Comparison of ENCODE assay signal across 28 cellular contexts in the genomic region with DNA sequence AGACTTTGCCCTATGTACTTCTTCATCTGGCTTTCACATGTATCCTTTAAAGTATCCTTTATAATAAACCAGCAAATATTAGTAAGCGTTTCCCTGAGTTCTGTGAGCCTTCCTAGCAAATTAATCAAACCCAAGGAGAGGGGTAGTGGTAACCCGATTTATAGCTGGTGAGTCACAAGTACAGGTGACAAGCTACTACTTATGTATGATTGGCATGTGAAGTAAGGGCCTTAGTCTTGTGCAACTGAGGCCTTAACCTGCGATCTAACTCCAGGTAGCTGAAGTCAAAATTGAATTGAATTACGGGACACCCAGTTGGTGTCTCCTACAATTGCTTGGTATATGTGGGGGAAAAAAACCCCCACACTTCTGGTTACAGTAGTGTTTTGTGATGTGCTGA. TPM values are rescaled to one million over a fixed set of nuclear protein-coding genes. Genes with fewer than 3 reads are reported as not detected.
DNase-seq lines count a peak whose midpoint lies in the region; ATAC-seq and TF ChIP-seq lines count a peak whose summit lies in the region.
"Had no signal": no experiment of that assay in that cellular context is flagged by ENCODE, and none has a peak within 500 bp of the region (broad histone marks: within the 10 kb centered on the region; RNA-seq: fewer than 3 reads in every experiment).

No MANE protein-coding gene starts in this region.

- H3K4me2 ChIP-seq in GM23338: no peak overlapping the region
- H3K4me2 ChIP-seq: BLaER1, SK-N-SH had no signal

- H3K4me1 ChIP-seq in GM23338 (ENCODE audit: insufficient read depth): no peaks in the 10 kb centered on the region; the same call in 1 of the 2 replicates
- peaks cover 4% of the 10 kb centered on the region; the same call in 1 of the 2 replicates for H3K4me1 ChIP-seq in HUES64 (ENCODE audit: insufficient read depth, low read length)
- H3K4me1 ChIP-seq: BLaER1 had no signal

- H3K27ac Mint-ChIP-seq in GM23338: no peak overlapping the region
- H3K27ac Mint-ChIP-seq: CD4-positive, CD25-positive, alpha-beta regulatory T cell had no signal

- DNase-seq in GM23338 (ENCODE audit: low spot score): no peak
- DNase-seq in epithelial cell of esophagus (ENCODE audit: low read depth): peak; percentile 57
- no peak for DNase-seq in omental fat pad (ENCODE audit: low spot score)
- DNase-seq in globus pallidus (ENCODE audit: low spot score): no peak
- DNase-seq in HT-29 (ENCODE audit: low spot score): no peak
- no peak for DNase-seq in HuH-7.5 (ENCODE audit: low spot score)
- DNase-seq: CD4-positive, CD25-positive, alpha-beta regulatory T cell; DMS153; GOT3; HCEC 1CT; Kasumi-1; MV-4-11; NCI-H1105; NCI-H1436 treated with DMSO at 0.1 percent for 48 hours; NCI-H1930; NCI-H2107; NCI-H446 treated with DMSO at 0.1 percent for 48 hours; NCI-H526; NCI-H82; SK-N-SH; SW 1271 had no signal

- 0 out of 2 replicates have a peak overlapping the region, but pooled peaks have one; percentile 20 for H3K27ac ChIP-seq in GM23338 (ENCODE audit: low read depth)
- peak overlapping the region; percentile 19; the same call in 1 of the 2 replicates for H3K27ac ChIP-seq in HUES64 (ENCODE audit: low read depth, low read length)
- H3K27ac ChIP-seq: BLaER1, HL-60 had no signal

- peaks cover 74% of the 10 kb centered on the region for H3K36me3 Mint-ChIP-seq in GM23338 (ENCODE audit: low read depth)

- H3K27me3 Mint-ChIP-seq in GM23338 (ENCODE audit: insufficient read depth, low read depth, poor library complexity): peaks cover 7% of the 10 kb centered on the region
- H3K27me3 Mint-ChIP-seq: CD4-positive, CD25-positive, alpha-beta regulatory T cell had no signal

- H3K79me2 ChIP-seq in GM23338 (replicated peaks; ENCODE audit: insufficient read depth): peaks cover 100% of the 10 kb centered on the region

- H3K4me3 Mint-ChIP-seq in GM23338: no peak overlapping the region
- H3K4me3 Mint-ChIP-seq: CD4-positive, CD25-positive, alpha-beta regulatory T cell had no signal

- WGBS in HUES64: 90% methylated on average over 4 of the region's 4 CpGs

- peaks cover 7% of the 10 kb centered on the region for H3K4me1 Mint-ChIP-seq in GM23338

- TF ChIP-seq CTCF in GM23338 (conservative IDR thresholded peaks at IDR 0.05; ENCODE audit: low read depth in 2 of 2) (no peak), epithelial cell of esophagus (IDR thresholded peaks at IDR 0.05; ENCODE audit: insufficient read depth, low read depth, low read length, missing control alignments) (no peak), omental fat pad (IDR thresholded peaks at IDR 0.05) (no peak)

- H3K36me3 ChIP-seq in GM23338 (ENCODE audit: insufficient read depth) (peaks cover 23% of the 10 kb centered on the region), HUES64 (ENCODE audit: insufficient read depth, low read length) (peaks cover 78% of the 10 kb centered on the region)

- peaks cover 18% of the 10 kb centered on the region for H3F3A ChIP-seq in GM23338 (replicated peaks; ENCODE audit: low read depth)

- H3K9ac ChIP-seq in HUES64 (ENCODE audit: low read depth, low read length): no peak overlapping the region
- H3K9ac ChIP-seq: BLaER1, SK-N-SH had no signal

- no peaks in the 10 kb centered on the region for H3K9me3 Mint-ChIP-seq in GM23338
- H3K9me3 Mint-ChIP-seq: CD4-positive, CD25-positive, alpha-beta regulatory T cell had no signal

- H3K9me3 ChIP-seq in HUES64 (ENCODE audit: insufficient read depth, low read depth, low read length): no peaks in the 10 kb centered on the region
- H3K9me3 ChIP-seq: BLaER1, SK-N-SH had no signal

- no peak overlapping the region for H2AFZ ChIP-seq in GM23338

- H3K4me3 ChIP-seq in GM23338 (no peak overlapping the region), HUES64 (ENCODE audit: low read length) (no peak overlapping the region), epithelial cell of esophagus (ENCODE audit: low read length) (no peak overlapping the region)
- H3K4me3 ChIP-seq: BLaER1, K562 had no signal

- ATAC-seq in GM23338 (no peak), omental fat pad (ENCODE audit: low FRiP score) (peak; percentile 9), GM21390 (IDR thresholded peaks at IDR 0.05; ENCODE audit: unreplicated experiment) (no peak)
- ATAC-seq: HepG2, K562, Panc1 had no signal

- H3K27me3 ChIP-seq in GM23338 (ENCODE audit: insufficient read depth): no peaks in the 10 kb centered on the region
- H3K27me3 ChIP-seq in HUES64 (ENCODE audit: insufficient read depth, low read length): no peaks in the 10 kb centered on the region
- H3K27me3 ChIP-seq: BLaER1 had no signal

- H3K9me2 ChIP-seq in GM23338 (ENCODE audit: insufficient read depth): no peaks in the 10 kb centered on the region
- H3K9me2 ChIP-seq: SK-N-SH had no signal

- peaks cover 65% of the 10 kb centered on the region for H4K20me1 ChIP-seq in GM23338 (replicated peaks; ENCODE audit: insufficient read depth)

TF ChIP-seq in GM23338, 12 proteins besides CTCF, POLR2A, EP300 and RAD21:
- TF ChIP-seq ZNF331 (CRISPR knock-in tag; IDR thresholded peaks at IDR 0.05; ENCODE audit: low read depth) (no peak), JUNB (IDR thresholded peaks at IDR 0.05; ENCODE audit: unreplicated experiment) (no peak), REST (IDR thresholded peaks at IDR 0.05; ENCODE audit: unreplicated experiment) (no peak), STAT1 (IDR thresholded peaks at IDR 0.05; ENCODE audit: unreplicated experiment) (no peak), CREB1 (CRISPR knock-in tag; IDR thresholded peaks at IDR 0.05; ENCODE audit: low read depth) (no peak), NANOG (IDR thresholded peaks at IDR 0.05; ENCODE audit: borderline replicate concordance) (no peak)
- TF ChIP-seq, protein P1, sequence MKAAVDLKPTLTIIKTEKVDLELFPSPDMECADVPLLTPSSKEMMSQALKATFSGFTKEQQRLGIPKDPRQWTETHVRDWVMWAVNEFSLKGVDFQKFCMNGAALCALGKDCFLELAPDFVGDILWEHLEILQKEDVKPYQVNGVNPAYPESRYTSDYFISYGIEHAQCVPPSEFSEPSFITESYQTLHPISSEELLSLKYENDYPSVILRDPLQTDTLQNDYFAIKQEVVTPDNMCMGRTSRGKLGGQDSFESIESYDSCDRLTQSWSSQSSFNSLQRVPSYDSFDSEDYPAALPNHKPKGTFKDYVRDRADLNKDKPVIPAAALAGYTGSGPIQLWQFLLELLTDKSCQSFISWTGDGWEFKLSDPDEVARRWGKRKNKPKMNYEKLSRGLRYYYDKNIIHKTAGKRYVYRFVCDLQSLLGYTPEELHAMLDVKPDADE (IDR thresholded peaks at IDR 0.05): no peak
TF ChIP-seq in GM23338: peak in this region for 0.

RNA-seq across cellular contexts. Expression of gene SLC16A1, which starts 26.0 kb away (rescaled TPM):
- total RNA-seq in GM23338 (2014; rRNA removed; shearing (Covaris generic)): 559 and 593 TPM in 2 replicates
- 218 and 231 TPM in 2 replicates for polyA plus RNA-seq in GM23338 (2016; fragmentation: Nextera tagmentation; extraction: Ambion mirVana)
- 196 TPM for polyA plus RNA-seq in HUES64 (2013, experiment 1 of 2)
- polyA plus RNA-seq in HUES64 (2013, experiment 2 of 2): 188 TPM
- total RNA-seq in omental fat pad: 100 to 1,000 TPM in 2 of 4 donors, 10 to 100 TPM in 2; 15.1 to 125 (median 78.3) TPM
- 61.7 and 74.2 TPM in 2 replicates for total RNA-seq in HT-29 (2014; rRNA removed; shearing (Covaris generic))
